ENCODE assay signal across 1 cellular context in the genomic region with DNA sequence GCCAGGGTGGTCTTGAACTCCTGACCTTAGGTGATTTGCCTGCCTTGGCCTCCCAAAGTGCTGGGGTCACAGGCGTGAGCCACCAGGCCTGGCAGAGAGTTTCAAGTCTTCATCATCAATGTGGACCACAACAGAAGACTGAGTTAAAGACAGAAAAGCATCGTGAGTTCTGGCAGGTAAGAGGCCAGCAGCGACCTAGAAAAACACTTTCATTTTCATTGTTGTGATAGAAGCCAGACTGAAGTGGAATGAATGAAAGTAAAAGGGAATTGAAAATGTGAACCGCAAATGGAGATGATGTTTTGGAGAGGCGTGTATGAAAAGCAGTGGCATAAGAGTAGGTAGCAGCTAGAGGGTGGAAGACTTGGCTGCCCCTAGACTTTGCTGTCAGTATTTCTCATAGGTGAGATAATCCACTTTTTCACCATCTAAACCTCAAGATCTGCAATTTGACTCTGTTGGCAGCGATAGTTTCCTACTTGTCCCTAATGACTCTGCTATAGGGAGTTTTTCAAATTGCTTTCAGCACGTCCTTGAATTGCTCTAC.
A peak's percentile ranks its signal among the peaks of the same experiment; 100 is the strongest.
TF ChIP-seq lines count a peak whose summit lies in the region.

No MANE protein-coding gene starts in this region.

TF ChIP-seq in GM12878, 131 proteins besides CTCF, POLR2A, EP300 and RAD21:
- TF ChIP-seq ZNF24 (IDR thresholded peaks at IDR 0.05) (peak; percentile 69), IKZF2 (IDR thresholded peaks at IDR 0.05) (0 out of 4 replicates have a peak, but pooled peaks of 1 of the 2 experiments have one; percentile 15), MYC (IDR thresholded peaks at IDR 0.05; ENCODE audit: insufficient read depth, insufficient read length, insufficient replicate concordance, low read length, severe bottlenecking) (no peak)
